In the genomic region with DNA sequence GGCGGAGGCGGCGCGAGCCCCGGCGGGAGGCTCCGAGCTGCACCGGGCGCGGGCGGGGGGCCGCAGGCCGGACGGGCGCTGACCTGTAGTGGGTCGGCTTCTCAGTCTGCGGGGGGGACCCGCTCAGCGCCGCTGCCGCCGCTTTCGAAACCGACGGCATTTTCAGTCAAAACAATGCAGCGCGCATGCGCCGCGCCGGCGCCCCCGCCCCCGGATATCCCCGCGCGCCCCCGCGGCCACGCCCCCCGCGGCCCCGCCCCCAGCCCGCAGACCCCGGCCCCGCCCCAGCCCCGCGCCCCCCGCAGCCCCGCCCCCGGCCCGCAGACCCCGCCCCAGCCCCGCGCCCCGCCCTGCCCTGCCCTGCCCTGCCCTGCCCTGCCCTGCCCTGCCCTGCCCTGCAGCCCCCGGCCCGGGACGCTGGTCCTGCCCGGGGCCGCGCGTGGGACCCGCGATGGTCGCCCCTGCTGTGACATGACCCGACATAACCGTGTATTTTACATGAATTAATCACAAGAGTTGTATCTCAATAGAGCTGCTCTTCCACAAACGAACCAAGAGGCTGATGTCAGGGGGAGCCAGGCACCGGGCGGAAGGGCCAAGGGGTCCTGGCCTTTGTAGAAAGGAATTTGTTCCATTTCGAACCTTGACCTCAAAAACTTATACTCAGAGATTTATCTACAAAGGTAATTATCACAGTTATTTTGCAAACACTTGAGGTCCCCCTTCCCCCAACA, we compare ENCODE assay signal across 8 cellular contexts. TPM values are rescaled to one million over a fixed set of nuclear protein-coding genes. Genes with fewer than 3 reads are reported as not detected.
A peak's percentile ranks its signal among the peaks of the same experiment; 100 is the strongest.
DNase-seq lines count a peak whose midpoint lies in the region; ATAC-seq, FAIRE-seq and TF ChIP-seq lines count a peak whose summit lies in the region.

A gene with protein sequence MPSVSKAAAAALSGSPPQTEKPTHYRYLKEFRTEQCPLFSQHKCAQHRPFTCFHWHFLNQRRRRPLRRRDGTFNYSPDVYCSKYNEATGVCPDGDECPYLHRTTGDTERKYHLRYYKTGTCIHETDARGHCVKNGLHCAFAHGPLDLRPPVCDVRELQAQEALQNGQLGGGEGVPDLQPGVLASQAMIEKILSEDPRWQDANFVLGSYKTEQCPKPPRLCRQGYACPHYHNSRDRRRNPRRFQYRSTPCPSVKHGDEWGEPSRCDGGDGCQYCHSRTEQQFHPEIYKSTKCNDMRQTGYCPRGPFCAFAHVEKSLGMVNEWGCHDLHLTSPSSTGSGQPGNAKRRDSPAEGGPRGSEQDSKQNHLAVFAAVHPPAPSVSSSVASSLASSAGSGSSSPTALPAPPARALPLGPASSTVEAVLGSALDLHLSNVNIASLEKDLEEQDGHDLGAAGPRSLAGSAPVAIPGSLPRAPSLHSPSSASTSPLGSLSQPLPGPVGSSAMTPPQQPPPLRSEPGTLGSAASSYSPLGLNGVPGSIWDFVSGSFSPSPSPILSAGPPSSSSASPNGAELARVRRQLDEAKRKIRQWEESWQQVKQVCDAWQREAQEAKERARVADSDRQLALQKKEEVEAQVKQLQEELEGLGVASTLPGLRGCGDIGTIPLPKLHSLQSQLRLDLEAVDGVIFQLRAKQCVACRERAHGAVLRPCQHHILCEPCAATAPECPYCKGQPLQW (minus strand): TSS at position 173 of the 734 bp plus-strand sequence. CDS start 13 bp downstream, at position 160.

- H3K9me3 ChIP-seq in endothelial cell of umbilical vein (replicated peaks; ENCODE audit: control insufficient read depth, insufficient read depth, low read length) (no peaks in the 10 kb centered on the region), mononuclear cell (ENCODE audit: low read depth, low read length) (no peaks in the 10 kb centered on the region)

- BruUV-seq in endothelial cell of umbilical vein (replicated peaks; lab: Mats Ljungman, UMichigan) = no TSS peak

- peak within 1 kb of the TSS; percentile 78 for H3K9ac ChIP-seq in endothelial cell of umbilical vein (replicated peaks; ENCODE audit: extremely low read depth, insufficient read depth, low read length)

- POLR2A ChIA-PET in endothelial cell of umbilical vein (lab: Charles Lee) = no interaction called here

- CTCF ChIA-PET in endothelial cell of umbilical vein (lab: Charles Lee) = no interaction called here

- FAIRE-seq in endothelial cell of umbilical vein (lab: Jason Lieb, UNC) = peak; percentile 15

- peak within 1 kb of the TSS; percentile 8 for H3K27ac ChIP-seq in endothelial cell of umbilical vein (ENCODE audit: insufficient read depth, low read depth, low read length)

- no peaks in the 10 kb centered on the region for H3K27me3 ChIP-seq in endothelial cell of umbilical vein (ENCODE audit: control insufficient read depth in 2 of 2, insufficient read depth in 2 of 2, low read length in 2 of 2)
- no peaks in the 10 kb centered on the region for H3K27me3 ChIP-seq in mononuclear cell (ENCODE audit: insufficient read depth, low read length)

- peak within 1 kb of the TSS; percentile 69 for H2AFZ ChIP-seq in endothelial cell of umbilical vein (ENCODE audit: low read depth, low read length)

- peak within 1 kb of the TSS; percentile 51 for H3K4me2 ChIP-seq in endothelial cell of umbilical vein (ENCODE audit: insufficient read depth, low read length)

- ATAC-seq in HG02588 (IDR thresholded peaks at IDR 0.05; ENCODE audit: unreplicated experiment) = peak; percentile 40

- H3K36me3 ChIP-seq in endothelial cell of umbilical vein (ENCODE audit: control insufficient read depth in 2 of 2, extremely low read depth in 1 of 2, insufficient read depth in 2 of 2, low read length in 2 of 2) = no peaks in the 10 kb centered on the region

- DNase-seq in GM03348 (ENCODE audit: low spot score) = peak; percentile 98
- peak; percentile 73 for DNase-seq in NCI-H82 (lab: John Stamatoyannopoulos, UW)
- peak; percentile 81 for DNase-seq in activated CD8-positive, alpha-beta memory T cell treated with anti-CD3 and anti-CD28 coated beads, Interleukin-2, amount 50 U/mL, for 4 hours
- peak; percentile 40 for DNase-seq in endothelial cell of umbilical vein (ENCODE audit: low read depth, low spot score)
- DNase-seq in stimulated activated CD8-positive, alpha-beta memory T cell treated with anti-CD3 and anti-CD28 coated beads, Interleukin-2, amount 100 ng/mL, for 1 hour (ENCODE audit: low read depth in 2 of 2) = peak; percentile 73 to 74
- no peak for DNase-seq in SHP77 treated with DMSO at 0.1 percent for 48 hours (lab: John Stamatoyannopoulos, UW)

- peaks cover 6% of the 10 kb centered on the region for H3K4me1 ChIP-seq in endothelial cell of umbilical vein (ENCODE audit: control insufficient read depth, extremely low read depth, insufficient read depth, low read length)
- peaks cover 21% of the 10 kb centered on the region for H3K4me1 ChIP-seq in mononuclear cell (ENCODE audit: insufficient read depth, low read length)

- peak; percentile 42 for TF ChIP-seq POLR2A in endothelial cell of umbilical vein (IDR thresholded peaks at IDR 0.05; ENCODE audit: low read depth, low read length)

- no peak for TF ChIP-seq CTCF in endothelial cell of umbilical vein (IDR thresholded peaks at IDR 0.05; ENCODE audit: extremely low read depth in 1 of 2, insufficient read depth in 1 of 2, low read depth in 1 of 2, low read length in 2 of 2)

- dilution Hi-C loops in endothelial cell of umbilical vein (cut with MboI; ENCODE audit: extremely low pct_ligation_motif_present, low sequenced_read_pairs) = no loop called here

- H3K4me3 ChIP-seq in endothelial cell of umbilical vein (replicated peaks in 1 of 3; ENCODE audit: insufficient read depth in 1 of 3, low read depth in 1 of 3, low read length in 3 of 3) (peak within 1 kb of the TSS; percentile 53 to 71 (median 66)), mononuclear cell (ENCODE audit: low read length) (peak within 1 kb of the TSS; percentile 77)

- H3K9me1 ChIP-seq in endothelial cell of umbilical vein (replicated peaks; ENCODE audit: control insufficient read depth, extremely low read depth, insufficient read depth, low read length) = no peaks in the 10 kb centered on the region

- no peaks in the 10 kb centered on the region for H4K20me1 ChIP-seq in endothelial cell of umbilical vein (replicated peaks; ENCODE audit: control insufficient read depth, extremely low read depth, insufficient read depth, low read length)

- H3K79me2 ChIP-seq in endothelial cell of umbilical vein (ENCODE audit: control insufficient read depth, insufficient read depth, low read length) = peaks cover 12% of the 10 kb centered on the region

- intact Hi-C loops in endothelial cell of umbilical vein (cut with micrococcal nuclease) = no loop called here

TF ChIP-seq in endothelial cell of umbilical vein, 7 proteins besides CTCF, POLR2A, EP300 and RAD21:
- no peak for TF ChIP-seq GATA2 (IDR thresholded peaks at IDR 0.05; ENCODE audit: insufficient read depth, insufficient read length, low read depth, low read length)
- TF ChIP-seq, protein P1, sequence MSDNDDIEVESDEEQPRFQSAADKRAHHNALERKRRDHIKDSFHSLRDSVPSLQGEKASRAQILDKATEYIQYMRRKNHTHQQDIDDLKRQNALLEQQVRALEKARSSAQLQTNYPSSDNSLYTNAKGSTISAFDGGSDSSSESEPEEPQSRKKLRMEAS (IDR thresholded peaks at IDR 0.05; ENCODE audit: insufficient read depth, insufficient read length) = no peak
TF ChIP-seq in endothelial cell of umbilical vein: peak in this region for 0.

RNA-seq across cellular contexts. Expression of the gene that starts here (rescaled TPM):
- total RNA-seq in endothelial cell of umbilical vein (32.8 and 33.0 TPM in 2 replicates), mononuclear cell (18.4 TPM)
- 17.1 and 23.2 TPM in 2 replicates for polyA plus RNA-seq in endothelial cell of umbilical vein
- polyA plus RNA-seq in endothelial cell of umbilical vein (2011; cell fraction: cytosol; rRNA removed) = 8.8 and 12.4 TPM in 2 replicates
- 36.2 and 73.4 TPM in 2 replicates for polyA plus RNA-seq in endothelial cell of umbilical vein (2011; cell fraction: nucleus; rRNA removed)
- polyA plus RNA-seq in endothelial cell of umbilical vein (2012) = 9.9 and 13.5 TPM in 2 replicates
- 8.4 and 13.9 TPM in 2 replicates for polyA minus RNA-seq in endothelial cell of umbilical vein
- polyA minus RNA-seq in endothelial cell of umbilical vein (2011; cell fraction: cytosol; rRNA and poly(A)+ RNA removed) = 35.3 TPM
- polyA minus RNA-seq in endothelial cell of umbilical vein (2011; cell fraction: nucleus; rRNA and poly(A)+ RNA removed) = 13.5 and 18.4 TPM in 2 replicates
